Comparison of ENCODE assay signal across 14 cellular contexts in the genomic region with DNA sequence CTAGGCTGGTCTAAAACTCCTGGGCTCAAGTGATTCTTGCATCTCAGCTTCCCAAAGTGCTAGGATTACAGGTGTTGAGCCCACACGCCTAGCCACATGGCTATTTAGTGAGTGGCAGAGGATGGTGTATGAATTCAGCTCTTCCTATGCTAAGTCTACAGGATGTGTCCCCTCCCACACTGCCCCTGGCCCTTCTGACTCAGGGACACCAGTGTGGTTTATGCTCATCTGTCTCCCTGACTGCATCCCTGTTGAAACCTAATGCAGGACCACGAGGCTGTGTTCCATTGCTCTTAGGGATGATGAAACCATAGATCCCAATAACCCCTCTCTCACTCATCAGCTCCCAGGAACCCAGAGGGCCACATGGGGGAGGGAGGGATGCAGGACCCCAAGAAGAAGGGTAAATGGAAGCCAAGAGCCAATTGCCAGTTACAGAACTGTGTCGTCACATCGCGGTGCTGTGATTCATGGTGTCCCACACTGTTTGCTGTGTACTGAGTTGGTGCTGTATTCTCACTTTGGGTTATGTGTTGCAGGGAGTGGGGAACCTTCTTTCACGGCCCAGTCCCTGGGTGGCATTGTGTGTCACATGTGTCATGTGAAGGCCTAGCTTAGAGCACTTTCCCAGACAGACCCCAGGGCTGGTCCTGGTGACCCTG.
DNase-seq lines count a peak whose midpoint lies in the region; ATAC-seq and TF ChIP-seq lines count a peak whose summit lies in the region.
"Had no signal": no experiment of that assay in that cellular context is flagged by ENCODE, and none has a peak within 500 bp of the region (broad histone marks: within the 10 kb centered on the region; RNA-seq: fewer than 3 reads in every experiment).

No MANE protein-coding gene starts in this region.

- TF ChIP-seq CTCF in psoas muscle (IDR thresholded peaks at IDR 0.05): no peak

- peaks cover 4% of the 10 kb centered on the region for H3K4me1 ChIP-seq in psoas muscle
- H3K4me1 ChIP-seq: left lung had no signal

- no peaks in the 10 kb centered on the region for H3K36me3 ChIP-seq in psoas muscle (ENCODE audit: insufficient read depth in 1 of 2, low read depth in 1 of 2)
- H3K36me3 ChIP-seq: left lung, SJSA1 had no signal

- H3K27ac ChIP-seq in psoas muscle: no peak overlapping the region
- H3K27ac ChIP-seq: left lung, SJSA1 had no signal

- ATAC-seq in psoas muscle: no peak
- ATAC-seq: left lung had no signal

- 91 to 92% (median 91%) methylated on average over 6 of the region's 6 CpGs for WGBS in psoas muscle, 3 donors

- H3K4me3 ChIP-seq in psoas muscle: no peak overlapping the region
- H3K4me3 ChIP-seq: left lung, SJSA1 had no signal

- no peaks in the 10 kb centered on the region for H3K27me3 ChIP-seq in psoas muscle (ENCODE audit: insufficient read depth in 3 of 3, low read length in 2 of 3)
- H3K27me3 ChIP-seq: left lung, SJSA1 had no signal

- peak; percentile 56 for DNase-seq in activated CD8-positive, alpha-beta memory T cell treated with anti-CD3 and anti-CD28 coated beads, Interleukin-2, amount 50 U/mL, for 48 hours
- DNase-seq in activated CD8-positive, alpha-beta memory T cell treated with anti-CD3 and anti-CD28 coated beads for 24 hours: no peak
- DNase-seq in ELR (ENCODE audit: low read depth) (peak; percentile 30), MV-4-11 (lab: John Stamatoyannopoulos, UW) (peak; percentile 16), islet precursor cell (peak; percentile 63), pons (ENCODE audit: low spot score) (no peak), psoas muscle (no peak)
- DNase-seq: activated gamma-delta T cell, left lung, NCI-H1105, NCI-H2029, NCI-H526, trophoblast cell had no signal

- intact Hi-C loops in psoas muscle (cut with DNase I): no loop called here

- H3K9me3 ChIP-seq in psoas muscle: no peaks in the 10 kb centered on the region

Comparison
In these comparisons a context has a peak if more than half of its experiments do, and no peak if none do; other contexts are left out.
1. DNase-seq: peak in activated CD8-positive, alpha-beta memory T cell treated with anti-CD3 and anti-CD28 coated beads, Interleukin-2, amount 50 U/mL, for 48 hours (single experiment), ELR (single experiment), MV-4-11 (single experiment) and islet precursor cell (single experiment); none in activated CD8-positive, alpha-beta memory T cell treated with anti-CD3 and anti-CD28 coated beads for 24 hours (single experiment), pons (single experiment) and psoas muscle (0 of 2).